ENCODE assay signal across 1 cellular context in the genomic region with DNA sequence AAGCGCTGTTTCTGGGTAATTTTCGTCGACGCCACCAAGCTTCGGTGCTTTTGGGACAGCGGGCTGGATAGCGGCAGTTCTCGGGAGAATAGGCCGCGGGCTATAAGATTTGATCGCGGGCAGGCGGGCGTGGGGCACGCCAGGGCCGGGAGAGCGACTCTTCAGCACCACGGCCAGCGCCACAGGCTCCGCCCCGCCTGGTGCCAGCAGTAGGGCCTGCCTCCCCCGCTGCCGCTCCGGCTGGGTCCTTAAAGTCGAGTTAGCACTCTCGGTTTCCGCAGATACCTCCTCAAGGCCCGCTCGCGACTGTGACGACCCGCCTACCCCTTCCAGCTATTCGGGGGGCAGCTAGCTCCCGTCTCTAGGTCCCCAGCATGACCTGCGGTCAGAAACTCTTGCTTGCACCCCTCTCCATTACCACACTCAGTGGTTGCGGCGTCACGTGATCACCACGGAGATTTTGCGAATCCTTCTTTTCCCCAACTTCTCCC.
TF ChIP-seq lines count a peak whose summit lies in the region.

No MANE protein-coding gene starts in this region.

TF ChIP-seq in WTC11, 78 proteins besides CTCF, POLR2A, EP300 and RAD21 (continued from another document and continues in another):
- TF ChIP-seq, protein P1, sequence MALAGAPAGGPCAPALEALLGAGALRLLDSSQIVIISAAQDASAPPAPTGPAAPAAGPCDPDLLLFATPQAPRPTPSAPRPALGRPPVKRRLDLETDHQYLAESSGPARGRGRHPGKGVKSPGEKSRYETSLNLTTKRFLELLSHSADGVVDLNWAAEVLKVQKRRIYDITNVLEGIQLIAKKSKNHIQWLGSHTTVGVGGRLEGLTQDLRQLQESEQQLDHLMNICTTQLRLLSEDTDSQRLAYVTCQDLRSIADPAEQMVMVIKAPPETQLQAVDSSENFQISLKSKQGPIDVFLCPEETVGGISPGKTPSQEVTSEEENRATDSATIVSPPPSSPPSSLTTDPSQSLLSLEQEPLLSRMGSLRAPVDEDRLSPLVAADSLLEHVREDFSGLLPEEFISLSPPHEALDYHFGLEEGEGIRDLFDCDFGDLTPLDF (CRISPR knock-in tag; IDR thresholded peaks at IDR 0.05), result 0 out of 2 replicates have a peak, but pooled peaks have one; percentile 35
- TF ChIP-seq SP1 (CRISPR knock-in tag; conservative IDR thresholded peaks at IDR 0.05), result peak; percentile 82
- TF ChIP-seq ZNF396 (CRISPR knock-in tag; IDR thresholded peaks at IDR 0.05; ENCODE audit: borderline replicate concordance), result no peak
- TF ChIP-seq OVOL2 (CRISPR knock-in tag; IDR thresholded peaks at IDR 0.05; ENCODE audit: borderline replicate concordance), result no peak
- TF ChIP-seq FOXJ3 (CRISPR knock-in tag; IDR thresholded peaks at IDR 0.05; ENCODE audit: borderline replicate concordance), result no peak
- peak; percentile 83; the same call in 1 of the 2 replicates for TF ChIP-seq JUN (CRISPR knock-in tag; IDR thresholded peaks at IDR 0.05)
- TF ChIP-seq, protein P2, sequence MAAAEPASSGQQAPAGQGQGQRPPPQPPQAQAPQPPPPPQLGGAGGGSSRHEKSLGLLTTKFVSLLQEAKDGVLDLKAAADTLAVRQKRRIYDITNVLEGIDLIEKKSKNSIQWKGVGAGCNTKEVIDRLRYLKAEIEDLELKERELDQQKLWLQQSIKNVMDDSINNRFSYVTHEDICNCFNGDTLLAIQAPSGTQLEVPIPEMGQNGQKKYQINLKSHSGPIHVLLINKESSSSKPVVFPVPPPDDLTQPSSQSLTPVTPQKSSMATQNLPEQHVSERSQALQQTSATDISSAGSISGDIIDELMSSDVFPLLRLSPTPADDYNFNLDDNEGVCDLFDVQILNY (CRISPR knock-in tag; IDR thresholded peaks at IDR 0.05), result peak; percentile 65; the same call in 1 of the 2 replicates
- no peak for TF ChIP-seq RORB (CRISPR knock-in tag; IDR thresholded peaks at IDR 0.05)
- TF ChIP-seq, protein P3, sequence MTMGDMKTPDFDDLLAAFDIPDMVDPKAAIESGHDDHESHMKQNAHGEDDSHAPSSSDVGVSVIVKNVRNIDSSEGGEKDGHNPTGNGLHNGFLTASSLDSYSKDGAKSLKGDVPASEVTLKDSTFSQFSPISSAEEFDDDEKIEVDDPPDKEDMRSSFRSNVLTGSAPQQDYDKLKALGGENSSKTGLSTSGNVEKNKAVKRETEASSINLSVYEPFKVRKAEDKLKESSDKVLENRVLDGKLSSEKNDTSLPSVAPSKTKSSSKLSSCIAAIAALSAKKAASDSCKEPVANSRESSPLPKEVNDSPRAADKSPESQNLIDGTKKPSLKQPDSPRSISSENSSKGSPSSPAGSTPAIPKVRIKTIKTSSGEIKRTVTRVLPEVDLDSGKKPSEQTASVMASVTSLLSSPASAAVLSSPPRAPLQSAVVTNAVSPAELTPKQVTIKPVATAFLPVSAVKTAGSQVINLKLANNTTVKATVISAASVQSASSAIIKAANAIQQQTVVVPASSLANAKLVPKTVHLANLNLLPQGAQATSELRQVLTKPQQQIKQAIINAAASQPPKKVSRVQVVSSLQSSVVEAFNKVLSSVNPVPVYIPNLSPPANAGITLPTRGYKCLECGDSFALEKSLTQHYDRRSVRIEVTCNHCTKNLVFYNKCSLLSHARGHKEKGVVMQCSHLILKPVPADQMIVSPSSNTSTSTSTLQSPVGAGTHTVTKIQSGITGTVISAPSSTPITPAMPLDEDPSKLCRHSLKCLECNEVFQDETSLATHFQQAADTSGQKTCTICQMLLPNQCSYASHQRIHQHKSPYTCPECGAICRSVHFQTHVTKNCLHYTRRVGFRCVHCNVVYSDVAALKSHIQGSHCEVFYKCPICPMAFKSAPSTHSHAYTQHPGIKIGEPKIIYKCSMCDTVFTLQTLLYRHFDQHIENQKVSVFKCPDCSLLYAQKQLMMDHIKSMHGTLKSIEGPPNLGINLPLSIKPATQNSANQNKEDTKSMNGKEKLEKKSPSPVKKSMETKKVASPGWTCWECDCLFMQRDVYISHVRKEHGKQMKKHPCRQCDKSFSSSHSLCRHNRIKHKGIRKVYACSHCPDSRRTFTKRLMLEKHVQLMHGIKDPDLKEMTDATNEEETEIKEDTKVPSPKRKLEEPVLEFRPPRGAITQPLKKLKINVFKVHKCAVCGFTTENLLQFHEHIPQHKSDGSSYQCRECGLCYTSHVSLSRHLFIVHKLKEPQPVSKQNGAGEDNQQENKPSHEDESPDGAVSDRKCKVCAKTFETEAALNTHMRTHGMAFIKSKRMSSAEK (CRISPR knock-in tag; IDR thresholded peaks at IDR 0.05; ENCODE audit: borderline replicate concordance), result no peak
- TF ChIP-seq, protein P4, sequence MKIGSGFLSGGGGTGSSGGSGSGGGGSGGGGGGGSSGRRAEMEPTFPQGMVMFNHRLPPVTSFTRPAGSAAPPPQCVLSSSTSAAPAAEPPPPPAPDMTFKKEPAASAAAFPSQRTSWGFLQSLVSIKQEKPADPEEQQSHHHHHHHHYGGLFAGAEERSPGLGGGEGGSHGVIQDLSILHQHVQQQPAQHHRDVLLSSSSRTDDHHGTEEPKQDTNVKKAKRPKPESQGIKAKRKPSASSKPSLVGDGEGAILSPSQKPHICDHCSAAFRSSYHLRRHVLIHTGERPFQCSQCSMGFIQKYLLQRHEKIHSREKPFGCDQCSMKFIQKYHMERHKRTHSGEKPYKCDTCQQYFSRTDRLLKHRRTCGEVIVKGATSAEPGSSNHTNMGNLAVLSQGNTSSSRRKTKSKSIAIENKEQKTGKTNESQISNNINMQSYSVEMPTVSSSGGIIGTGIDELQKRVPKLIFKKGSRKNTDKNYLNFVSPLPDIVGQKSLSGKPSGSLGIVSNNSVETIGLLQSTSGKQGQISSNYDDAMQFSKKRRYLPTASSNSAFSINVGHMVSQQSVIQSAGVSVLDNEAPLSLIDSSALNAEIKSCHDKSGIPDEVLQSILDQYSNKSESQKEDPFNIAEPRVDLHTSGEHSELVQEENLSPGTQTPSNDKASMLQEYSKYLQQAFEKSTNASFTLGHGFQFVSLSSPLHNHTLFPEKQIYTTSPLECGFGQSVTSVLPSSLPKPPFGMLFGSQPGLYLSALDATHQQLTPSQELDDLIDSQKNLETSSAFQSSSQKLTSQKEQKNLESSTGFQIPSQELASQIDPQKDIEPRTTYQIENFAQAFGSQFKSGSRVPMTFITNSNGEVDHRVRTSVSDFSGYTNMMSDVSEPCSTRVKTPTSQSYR (CRISPR knock-in tag; IDR thresholded peaks at IDR 0.05), result 0 out of 2 replicates have a peak, but pooled peaks have one; percentile 69
- TF ChIP-seq MYBL2 (CRISPR knock-in tag; IDR thresholded peaks at IDR 0.05), result peak; percentile 85
- TF ChIP-seq, protein P5, sequence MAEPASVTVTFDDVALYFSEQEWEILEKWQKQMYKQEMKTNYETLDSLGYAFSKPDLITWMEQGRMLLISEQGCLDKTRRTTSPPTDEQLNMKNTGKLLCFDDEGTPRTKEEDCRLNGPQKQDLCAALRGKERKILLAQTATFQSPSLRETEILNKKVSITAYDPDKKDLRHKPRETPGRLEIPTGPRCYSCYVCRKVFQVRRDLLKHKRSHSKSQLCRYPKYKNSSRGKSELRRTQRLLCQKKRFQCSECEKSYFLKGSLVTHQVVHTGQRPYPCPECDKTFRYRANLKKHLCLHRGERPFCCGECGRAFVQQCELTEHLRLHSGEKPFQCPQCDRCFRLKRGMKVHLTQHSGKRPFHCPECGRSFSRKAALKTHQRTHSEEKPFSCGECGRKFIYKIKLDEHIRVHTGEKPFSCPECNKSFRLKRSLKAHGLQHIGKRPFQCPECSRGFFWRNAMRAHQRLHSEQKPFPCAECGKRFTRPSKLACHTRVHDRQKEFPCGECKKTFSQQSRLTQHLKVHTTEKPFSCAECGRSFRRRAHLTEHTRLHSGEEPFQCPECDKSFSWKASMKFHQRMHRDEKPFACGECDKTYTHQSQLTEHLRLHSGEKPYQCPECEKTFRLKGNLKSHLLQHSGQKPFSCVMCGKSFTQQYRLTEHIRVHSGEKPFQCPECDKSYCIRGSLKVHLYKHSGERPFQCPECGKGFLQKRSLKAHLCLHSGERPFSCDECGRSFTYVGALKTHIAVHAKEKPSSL (CRISPR knock-in tag; conservative IDR thresholded peaks at IDR 0.05), result no peak
- peak; percentile 94 for TF ChIP-seq ZNF232 (CRISPR knock-in tag; IDR thresholded peaks at IDR 0.05)
- TF ChIP-seq ETV6 (CRISPR knock-in tag; IDR thresholded peaks at IDR 0.05), result peak; percentile 97
- no peak for TF ChIP-seq JAZF1 (CRISPR knock-in tag; IDR thresholded peaks at IDR 0.05)
- TF ChIP-seq ATF1 (CRISPR knock-in tag; IDR thresholded peaks at IDR 0.05), result no peak
- TF ChIP-seq NFE2L1 (CRISPR knock-in tag; IDR thresholded peaks at IDR 0.05), result peak; percentile 86; the same call in 1 of the 2 replicates
- TF ChIP-seq, protein P6, sequence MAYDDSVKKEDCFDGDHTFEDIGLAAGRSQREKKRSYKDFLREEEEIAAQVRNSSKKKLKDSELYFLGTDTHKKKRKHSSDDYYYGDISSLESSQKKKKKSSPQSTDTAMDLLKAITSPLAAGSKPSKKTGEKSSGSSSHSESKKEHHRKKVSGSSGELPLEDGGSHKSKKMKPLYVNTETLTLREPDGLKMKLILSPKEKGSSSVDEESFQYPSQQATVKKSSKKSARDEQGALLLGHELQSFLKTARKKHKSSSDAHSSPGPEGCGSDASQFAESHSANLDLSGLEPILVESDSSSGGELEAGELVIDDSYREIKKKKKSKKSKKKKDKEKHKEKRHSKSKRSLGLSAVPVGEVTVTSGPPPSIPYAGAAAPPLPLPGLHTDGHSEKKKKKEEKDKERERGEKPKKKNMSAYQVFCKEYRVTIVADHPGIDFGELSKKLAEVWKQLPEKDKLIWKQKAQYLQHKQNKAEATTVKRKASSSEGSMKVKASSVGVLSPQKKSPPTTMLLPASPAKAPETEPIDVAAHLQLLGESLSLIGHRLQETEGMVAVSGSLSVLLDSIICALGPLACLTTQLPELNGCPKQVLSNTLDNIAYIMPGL (CRISPR knock-in tag; IDR thresholded peaks at IDR 0.05), result peak; percentile 59; the same call in 1 of the 2 replicates
- TF ChIP-seq HMGA2 (CRISPR knock-in tag; IDR thresholded peaks at IDR 0.05), result no peak
- TF ChIP-seq CREB1 (CRISPR knock-in tag; IDR thresholded peaks at IDR 0.05), result peak; percentile 69; the same call in 1 of the 2 replicates
- TF ChIP-seq, protein P7, sequence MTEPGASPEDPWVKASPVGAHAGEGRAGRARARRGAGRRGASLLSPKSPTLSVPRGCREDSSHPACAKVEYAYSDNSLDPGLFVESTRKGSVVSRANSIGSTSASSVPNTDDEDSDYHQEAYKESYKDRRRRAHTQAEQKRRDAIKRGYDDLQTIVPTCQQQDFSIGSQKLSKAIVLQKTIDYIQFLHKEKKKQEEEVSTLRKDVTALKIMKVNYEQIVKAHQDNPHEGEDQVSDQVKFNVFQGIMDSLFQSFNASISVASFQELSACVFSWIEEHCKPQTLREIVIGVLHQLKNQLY (CRISPR knock-in tag; IDR thresholded peaks at IDR 0.05), result no peak
- TF ChIP-seq, protein P8, sequence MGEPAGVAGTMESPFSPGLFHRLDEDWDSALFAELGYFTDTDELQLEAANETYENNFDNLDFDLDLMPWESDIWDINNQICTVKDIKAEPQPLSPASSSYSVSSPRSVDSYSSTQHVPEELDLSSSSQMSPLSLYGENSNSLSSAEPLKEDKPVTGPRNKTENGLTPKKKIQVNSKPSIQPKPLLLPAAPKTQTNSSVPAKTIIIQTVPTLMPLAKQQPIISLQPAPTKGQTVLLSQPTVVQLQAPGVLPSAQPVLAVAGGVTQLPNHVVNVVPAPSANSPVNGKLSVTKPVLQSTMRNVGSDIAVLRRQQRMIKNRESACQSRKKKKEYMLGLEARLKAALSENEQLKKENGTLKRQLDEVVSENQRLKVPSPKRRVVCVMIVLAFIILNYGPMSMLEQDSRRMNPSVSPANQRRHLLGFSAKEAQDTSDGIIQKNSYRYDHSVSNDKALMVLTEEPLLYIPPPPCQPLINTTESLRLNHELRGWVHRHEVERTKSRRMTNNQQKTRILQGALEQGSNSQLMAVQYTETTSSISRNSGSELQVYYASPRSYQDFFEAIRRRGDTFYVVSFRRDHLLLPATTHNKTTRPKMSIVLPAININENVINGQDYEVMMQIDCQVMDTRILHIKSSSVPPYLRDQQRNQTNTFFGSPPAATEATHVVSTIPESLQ (CRISPR knock-in tag; IDR thresholded peaks at IDR 0.05), result 0 out of 2 replicates have a peak, but pooled peaks have one; percentile 59
- TF ChIP-seq, protein P9, sequence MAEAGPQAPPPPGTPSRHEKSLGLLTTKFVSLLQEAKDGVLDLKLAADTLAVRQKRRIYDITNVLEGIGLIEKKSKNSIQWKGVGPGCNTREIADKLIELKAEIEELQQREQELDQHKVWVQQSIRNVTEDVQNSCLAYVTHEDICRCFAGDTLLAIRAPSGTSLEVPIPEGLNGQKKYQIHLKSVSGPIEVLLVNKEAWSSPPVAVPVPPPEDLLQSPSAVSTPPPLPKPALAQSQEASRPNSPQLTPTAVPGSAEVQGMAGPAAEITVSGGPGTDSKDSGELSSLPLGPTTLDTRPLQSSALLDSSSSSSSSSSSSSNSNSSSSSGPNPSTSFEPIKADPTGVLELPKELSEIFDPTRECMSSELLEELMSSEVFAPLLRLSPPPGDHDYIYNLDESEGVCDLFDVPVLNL (CRISPR knock-in tag; IDR thresholded peaks at IDR 0.05; ENCODE audit: borderline replicate concordance, low read depth), result no peak; the same call in 1 of the 2 replicates
- TF ChIP-seq, protein P10, sequence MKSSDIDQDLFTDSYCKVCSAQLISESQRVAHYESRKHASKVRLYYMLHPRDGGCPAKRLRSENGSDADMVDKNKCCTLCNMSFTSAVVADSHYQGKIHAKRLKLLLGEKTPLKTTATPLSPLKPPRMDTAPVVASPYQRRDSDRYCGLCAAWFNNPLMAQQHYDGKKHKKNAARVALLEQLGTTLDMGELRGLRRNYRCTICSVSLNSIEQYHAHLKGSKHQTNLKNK (CRISPR knock-in tag; IDR thresholded peaks at IDR 0.05), result no peak
- TF ChIP-seq, protein P11, sequence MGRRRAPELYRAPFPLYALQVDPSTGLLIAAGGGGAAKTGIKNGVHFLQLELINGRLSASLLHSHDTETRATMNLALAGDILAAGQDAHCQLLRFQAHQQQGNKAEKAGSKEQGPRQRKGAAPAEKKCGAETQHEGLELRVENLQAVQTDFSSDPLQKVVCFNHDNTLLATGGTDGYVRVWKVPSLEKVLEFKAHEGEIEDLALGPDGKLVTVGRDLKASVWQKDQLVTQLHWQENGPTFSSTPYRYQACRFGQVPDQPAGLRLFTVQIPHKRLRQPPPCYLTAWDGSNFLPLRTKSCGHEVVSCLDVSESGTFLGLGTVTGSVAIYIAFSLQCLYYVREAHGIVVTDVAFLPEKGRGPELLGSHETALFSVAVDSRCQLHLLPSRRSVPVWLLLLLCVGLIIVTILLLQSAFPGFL (CRISPR knock-in tag; IDR thresholded peaks at IDR 0.05; ENCODE audit: borderline replicate concordance), result 0 out of 2 replicates have a peak, but pooled peaks have one; percentile 45
- TF ChIP-seq, protein P12, sequence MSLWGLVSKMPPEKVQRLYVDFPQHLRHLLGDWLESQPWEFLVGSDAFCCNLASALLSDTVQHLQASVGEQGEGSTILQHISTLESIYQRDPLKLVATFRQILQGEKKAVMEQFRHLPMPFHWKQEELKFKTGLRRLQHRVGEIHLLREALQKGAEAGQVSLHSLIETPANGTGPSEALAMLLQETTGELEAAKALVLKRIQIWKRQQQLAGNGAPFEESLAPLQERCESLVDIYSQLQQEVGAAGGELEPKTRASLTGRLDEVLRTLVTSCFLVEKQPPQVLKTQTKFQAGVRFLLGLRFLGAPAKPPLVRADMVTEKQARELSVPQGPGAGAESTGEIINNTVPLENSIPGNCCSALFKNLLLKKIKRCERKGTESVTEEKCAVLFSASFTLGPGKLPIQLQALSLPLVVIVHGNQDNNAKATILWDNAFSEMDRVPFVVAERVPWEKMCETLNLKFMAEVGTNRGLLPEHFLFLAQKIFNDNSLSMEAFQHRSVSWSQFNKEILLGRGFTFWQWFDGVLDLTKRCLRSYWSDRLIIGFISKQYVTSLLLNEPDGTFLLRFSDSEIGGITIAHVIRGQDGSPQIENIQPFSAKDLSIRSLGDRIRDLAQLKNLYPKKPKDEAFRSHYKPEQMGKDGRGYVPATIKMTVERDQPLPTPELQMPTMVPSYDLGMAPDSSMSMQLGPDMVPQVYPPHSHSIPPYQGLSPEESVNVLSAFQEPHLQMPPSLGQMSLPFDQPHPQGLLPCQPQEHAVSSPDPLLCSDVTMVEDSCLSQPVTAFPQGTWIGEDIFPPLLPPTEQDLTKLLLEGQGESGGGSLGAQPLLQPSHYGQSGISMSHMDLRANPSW (CRISPR knock-in tag; conservative IDR thresholded peaks at IDR 0.05; ENCODE audit: low read depth), result no peak
- TF ChIP-seq TEAD4 (CRISPR knock-in tag; IDR thresholded peaks at IDR 0.05), result peak; percentile 81
- peak; percentile 94 for TF ChIP-seq TEAD1 (CRISPR knock-in tag; IDR thresholded peaks at IDR 0.05)
